In the genomic region with DNA sequence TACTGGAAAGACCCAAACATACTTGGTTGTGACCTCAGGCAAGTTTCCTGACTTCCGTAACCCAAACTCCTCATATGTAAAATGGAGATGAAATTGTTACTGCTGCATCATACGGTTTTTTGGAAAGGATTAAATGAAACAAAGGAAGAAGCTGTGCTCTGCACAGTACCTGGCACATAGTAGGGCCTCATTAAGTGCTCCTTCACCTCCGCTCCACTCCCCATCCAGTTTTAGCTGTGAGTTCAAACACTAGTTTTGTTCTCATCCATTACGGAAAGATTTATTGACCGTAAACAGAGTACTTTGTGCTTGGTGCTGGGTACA, we compare ENCODE assay signal across 8 cellular contexts. TPM values are rescaled to one million over a fixed set of nuclear protein-coding genes. Genes with fewer than 3 reads are reported as not detected.
DNase-seq lines count a peak whose midpoint lies in the region; ATAC-seq and TF ChIP-seq lines count a peak whose summit lies in the region.

No MANE protein-coding gene starts in this region.

- H3K27ac ChIP-seq in VCaP (peak overlapping the region; percentile 93), heart right ventricle (peak overlapping the region; percentile 88 to 96 (median 96)), skeletal muscle tissue (ENCODE audit: low read depth, low read length) (peak overlapping the region; percentile 93)

- H3K27me3 Mint-ChIP-seq in activated CD4-positive, alpha-beta T cell treated with anti-CD3 and anti-CD28 coated beads, Interleukin-2, amount 10 ng/mL, durations not matched to agents 7 days and 5 days: no peaks in the 10 kb centered on the region

- 18 to 19% methylated on average over 5 of the region's 5 CpGs for WGBS in heart right ventricle, 2 donors

- H3K27ac Mint-ChIP-seq in activated CD4-positive, alpha-beta T cell treated with anti-CD3 and anti-CD28 coated beads, Interleukin-2, amount 10 ng/mL, durations not matched to agents 7 days and 5 days: peak overlapping the region; percentile 97

- H3K36me3 ChIP-seq in heart right ventricle (peaks cover 0 to 23% (median 0%) of the 10 kb centered on the region in 9 donors), skeletal muscle tissue (ENCODE audit: control insufficient read depth in 3 of 3, insufficient read depth in 3 of 3, low read length in 3 of 3) (peaks cover 0 to 8% (median 3%) of the 10 kb centered on the region in 3 donors)

- H3K4me3 Mint-ChIP-seq in activated CD4-positive, alpha-beta T cell treated with anti-CD3 and anti-CD28 coated beads, Interleukin-2, amount 10 ng/mL, durations not matched to agents 7 days and 5 days: peak overlapping the region; percentile 93

- no peaks in the 10 kb centered on the region for H3K9me3 Mint-ChIP-seq in activated CD4-positive, alpha-beta T cell treated with anti-CD3 and anti-CD28 coated beads, Interleukin-2, amount 10 ng/mL, durations not matched to agents 7 days and 5 days

- H3K9me3 ChIP-seq in heart right ventricle (no peaks in the 10 kb centered on the region), skeletal muscle tissue (ENCODE audit: control insufficient read depth in 3 of 3, low read length in 3 of 3) (no peaks in the 10 kb centered on the region)

- H3K4me1 ChIP-seq in heart right ventricle: peaks cover 3 to 50% (median 33%) of the 10 kb centered on the region in 9 donors
- peaks cover 18 to 30% (median 24%) of the 10 kb centered on the region in 3 donors for H3K4me1 ChIP-seq in skeletal muscle tissue (ENCODE audit: control insufficient read depth in 3 of 3, insufficient read depth in 3 of 3, low read length in 3 of 3)

- intact Hi-C loops in heart right ventricle (cut with DNase I): no loop called here

- CTCF ChIA-PET in activated CD4-positive, alpha-beta T cell treated with anti-CD3 and anti-CD28 coated beads, Interleukin-2, amount 10 ng/mL, durations not matched to agents 7 days and 5 days (lab: Charles Lee): interaction anchor here (0.6 to 1.0 kb wide), 3 partner anchors 9 to 68 kb away, joined by 3 to 4 read pairs (median 3); no protein-coding TSS in a partner anchor

- DNase-seq in activated CD4-positive, alpha-beta T cell treated with anti-CD3 and anti-CD28 coated beads, Interleukin-2, amount 10 ng/mL, durations not matched to agents 7 days and 5 days: no peak
- no peak for DNase-seq in activated CD4-positive, alpha-beta T cell treated with anti-CD3 and anti-CD28 coated beads, Interleukin-2, amount 50 U/mL, for 1 hour
- no peak for DNase-seq in heart right ventricle
- DNase-seq in HT-29 (ENCODE audit: low spot score): no peak
- DNase-seq in DMS 273 (lab: John Stamatoyannopoulos, UW; ENCODE audit: unreplicated experiment): no peak
- no peak for DNase-seq in NCI-H146 (lab: John Stamatoyannopoulos, UW)

- H3K27me3 ChIP-seq in heart right ventricle (no peaks in the 10 kb centered on the region), skeletal muscle tissue (ENCODE audit: control insufficient read depth in 3 of 3, insufficient read depth in 3 of 3, low read length in 3 of 3) (no peaks in the 10 kb centered on the region)

- ATAC-seq in heart right ventricle: peak in 3 of 8 donors; percentile 3 to 20 (median 9)

- POLR2A ChIA-PET in activated CD4-positive, alpha-beta T cell treated with anti-CD3 and anti-CD28 coated beads, Interleukin-2, amount 10 ng/mL, durations not matched to agents 7 days and 5 days (lab: Charles Lee): no interaction called here

- TF ChIP-seq CTCF in VCaP (conservative IDR thresholded peaks at IDR 0.05) (no peak), heart right ventricle (IDR thresholded peaks at IDR 0.05) (no peak)

- peak overlapping the region; percentile 89 to 95 (median 92) for H3K9ac ChIP-seq in skeletal muscle tissue (ENCODE audit: low read depth in 1 of 3, low read length in 3 of 3)

- H3K4me3 ChIP-seq in heart right ventricle (peak overlapping the region; percentile 63 to 86 (median 72)), skeletal muscle tissue (ENCODE audit: low read length in 3 of 3) (peak overlapping the region; percentile 76 to 91 (median 79))

- peaks cover 54% of the 10 kb centered on the region for H3K4me1 Mint-ChIP-seq in activated CD4-positive, alpha-beta T cell treated with anti-CD3 and anti-CD28 coated beads, Interleukin-2, amount 10 ng/mL, durations not matched to agents 7 days and 5 days

- H3K36me3 Mint-ChIP-seq in activated CD4-positive, alpha-beta T cell treated with anti-CD3 and anti-CD28 coated beads, Interleukin-2, amount 10 ng/mL, durations not matched to agents 7 days and 5 days (ENCODE audit: low read depth): peaks cover 28% of the 10 kb centered on the region

RNA-seq across cellular contexts. Expression of a gene that starts 0.4 kb away (rescaled TPM):
- 10 to 100 TPM; 70.0 to 77.7 TPM for total RNA-seq in activated CD4-positive, alpha-beta T cell treated with anti-CD3 and anti-CD28 coated beads, Interleukin-2, amount 10 ng/mL, durations not matched to agents 7 days and 5 days
- total RNA-seq in heart right ventricle (10 to 100 TPM; 23.2 to 33.4 (median 27.1) TPM), skeletal muscle tissue (34.4 TPM)
- 10 to 100 TPM in 1 of 2 donors, 1 to 10 TPM in 1; 6.3 to 16.4 TPM for polyA plus RNA-seq in heart right ventricle
- 12.3 and 30.7 TPM in 2 replicates for total RNA-seq in HT-29 (2014; rRNA removed; shearing (Covaris generic))
